In genomic region chr7:11706666-11707605, GRCh38 we compare ENCODE assay signal across 16 cellular contexts.
DNase-seq lines count a peak whose midpoint lies in the region; TF ChIP-seq lines count a peak whose summit lies in the region.
"Had no signal": no experiment of that assay in that cellular context is flagged by ENCODE, and none has a peak within 500 bp of the region (broad histone marks: within the 10 kb centered on the region; RNA-seq: fewer than 3 reads in every experiment).

No MANE protein-coding gene starts in this region.

- no peaks in the 10 kb centered on the region for H3K9me3 ChIP-seq in prostate gland
- H3K9me3 ChIP-seq: ascending aorta, tibial artery had no signal

- H3K4me3 ChIP-seq in prostate gland = no peak overlapping the region
- H3K4me3 ChIP-seq: ascending aorta, skin epidermis, tibial artery had no signal

- no peaks in the 10 kb centered on the region for H3K4me1 ChIP-seq in prostate gland (replicated peaks)
- H3K4me1 ChIP-seq: ascending aorta, tibial artery had no signal

- no peak for TF ChIP-seq POLR2A in prostate gland (IDR thresholded peaks at IDR 0.05)

- TF ChIP-seq CTCF in prostate gland (IDR thresholded peaks at IDR 0.05) = no peak

- DNase-seq in HCEC 1CT = peak; percentile 66
- peak; percentile 89 for DNase-seq in NCI-H69 (lab: John Stamatoyannopoulos, UW)
- peak; percentile 10 for DNase-seq in fibroblast of peridontal ligament (ENCODE audit: extremely low read depth)
- peak; percentile 38 for DNase-seq in prostate gland (ENCODE audit: low spot score)
- DNase-seq in HuH-7.5 (ENCODE audit: low spot score) = no peak
- no peak for DNase-seq in AG08395 (ENCODE audit: low spot score)
- DNase-seq in stimulated activated naive CD4-positive, alpha-beta T cell treated with Interleukin-2 at 50 U/mL for 16 hours (lab: John Stamatoyannopoulos, UW) = no peak
- DNase-seq in activated effector memory CD4-positive, alpha-beta T cell treated with anti-CD3 and anti-CD28 coated beads, Interleukin-2, amount 50 U/mL, for 16 hours = no peak
- DNase-seq: activated CD4-positive, CD25-positive, alpha-beta regulatory T cell treated with anti-CD3 and anti-CD28 coated beads, Interleukin-2, amount 50 U/mL, for 72 hours; activated T-cell treated with anti-CD3 and anti-CD28 coated beads, Interleukin-2, amount 50 U/mL, for 1 hour; CD8-positive, alpha-beta T cell; effector memory CD8-positive, alpha-beta T cell; NK-92 treated with Interleukin-12 subunit alpha and Interleukin-12 subunit beta, amount 100 ng/mL, for 24 hours; tibial artery had no signal

- H3K36me3 ChIP-seq in prostate gland = no peaks in the 10 kb centered on the region
- H3K36me3 ChIP-seq: ascending aorta, tibial artery had no signal

- 47% methylated on average over 2 of the region's 2 CpGs for WGBS in prostate gland

- no peaks in the 10 kb centered on the region for H3K27me3 ChIP-seq in prostate gland (replicated peaks; ENCODE audit: insufficient read depth)
- H3K27me3 ChIP-seq: ascending aorta, tibial artery had no signal

- intact Hi-C loops in prostate gland (cut with DNase I) = no loop called here

- H3K27ac ChIP-seq in prostate gland = no peak overlapping the region
- H3K27ac ChIP-seq: ascending aorta, skin epidermis, tibial artery had no signal

Comparison
In these comparisons a context has a peak if more than half of its experiments do, and no peak if none do; other contexts are left out.
1. DNase-seq: peak in HCEC 1CT (single experiment), NCI-H69 (single experiment), fibroblast of peridontal ligament (single experiment) and prostate gland (single experiment); none in HuH-7.5 (single experiment), AG08395 (single experiment), stimulated activated naive CD4-positive, alpha-beta T cell treated with Interleukin-2 at 50 U/mL for 16 hours (single experiment) and activated effector memory CD4-positive, alpha-beta T cell treated with anti-CD3 and anti-CD28 coated beads, Interleukin-2, amount 50 U/mL, for 16 hours (single experiment).